Comparison of ENCODE assay signal across 14 cellular contexts in genomic region chr9:93210324-93210973, GRCh38. TPM values are rescaled to one million over a fixed set of nuclear protein-coding genes. Genes with fewer than 3 reads are reported as not detected.
"Had no signal": no experiment of that assay in that cellular context is flagged by ENCODE, and none has a peak within 500 bp of the region (broad histone marks: within the 10 kb centered on the region; RNA-seq: fewer than 3 reads in every experiment).

No MANE protein-coding gene starts in this region.

- H3K36me3 ChIP-seq: esophagus squamous epithelium, heart left ventricle, tibial nerve had no signal

- H3K9ac ChIP-seq: SK-N-SH had no signal

- H3K27ac ChIP-seq: esophagus squamous epithelium had no signal

- DNase-seq: activated CD4-positive, alpha-beta T cell treated with anti-CD3 and anti-CD28 coated beads, Interleukin-2, amount 10 ng/mL, durations not matched to agents 24 days and 14 days; activated T-cell treated with anti-CD3 and anti-CD28 coated beads, Interleukin-2, amount 50 U/mL, for 1 hour; esophagus squamous epithelium; foreskin fibroblast; islet precursor cell; naive B cell; SK-N-SH; stimulated activated CD4-positive, alpha-beta T cell treated with anti-CD3 and anti-CD28 coated beads, Interleukin-1b, Interleukin-23, amount 100 ng/mL, for 48 hours; stimulated activated naive B cell treated with anti-CD40 and anti-IgM and Interleukin-4, amounts not matched to agents 10 μg/mL and 1 μg/mL and 100 μg/mL, for 72 hours had no signal

- H3K4me3 ChIP-seq: body of pancreas, esophagus squamous epithelium, heart left ventricle, tibial nerve had no signal

- ATAC-seq: body of pancreas; heart left ventricle; stimulated activated naive B cell treated with anti-CD40 and anti-IgM and Interleukin-4, amounts not matched to agents 10 μg/mL and 1 μg/mL and 100 μg/mL, for 72 hours; WTC11 had no signal

- H3K27me3 ChIP-seq: body of pancreas, esophagus squamous epithelium, heart left ventricle, tibial nerve had no signal

- H3K9me3 ChIP-seq: body of pancreas, esophagus squamous epithelium, SK-N-SH had no signal

RNA-seq across cellular contexts. Expression of gene WNK2, which starts 26.5 kb away (rescaled TPM):
- total RNA-seq: subcutaneous adipose tissue had no signal
